ENCODE assay signal across 1 cellular context in genomic region chr20:348972-349841, GRCh38.
TF ChIP-seq lines count a peak whose summit lies in the region.

No MANE protein-coding gene starts in this region.

TF ChIP-seq in HepG2, 621 proteins besides CTCF, POLR2A, EP300 and RAD21 (continued from another document and continues in another):
- TF ChIP-seq USF2 (IDR thresholded peaks at IDR 0.05; ENCODE audit: low read depth, low read length) (no peak), USF2 (CRISPR knock-in tag; IDR thresholded peaks at IDR 0.05; ENCODE audit: borderline replicate concordance) (no peak), ZNF326 (CRISPR knock-in tag; IDR thresholded peaks at IDR 0.05; ENCODE audit: borderline replicate concordance) (0 out of 2 replicates have a peak, but pooled peaks have one; percentile 34), NCOA2 (CRISPR knock-in tag; IDR thresholded peaks at IDR 0.05) (no peak), PRDM4 (CRISPR knock-in tag; IDR thresholded peaks at IDR 0.05; ENCODE audit: borderline replicate concordance) (no peak), POLR2AphosphoS5 (IDR thresholded peaks at IDR 0.05; ENCODE audit: low read depth, low read length) (0 out of 2 replicates have a peak, but pooled peaks have one; percentile 27), YEATS4 (CRISPR knock-in tag; IDR thresholded peaks at IDR 0.05; ENCODE audit: borderline replicate concordance) (0 out of 2 replicates have a peak, but pooled peaks have one; percentile 39), NFE2L2 (IDR thresholded peaks at IDR 0.05; ENCODE audit: low read length) (no peak), ZNF552 (CRISPR knock-in tag; IDR thresholded peaks at IDR 0.05; ENCODE audit: borderline replicate concordance) (no peak), ZNF275 (CRISPR knock-in tag; IDR thresholded peaks at IDR 0.05; ENCODE audit: borderline replicate concordance) (0 out of 2 replicates have a peak, but pooled peaks have one; percentile 16), ZBTB3 (CRISPR knock-in tag; IDR thresholded peaks at IDR 0.05; ENCODE audit: borderline replicate concordance, low read depth) (0 out of 2 replicates have a peak, but pooled peaks have one; percentile 51), AHR (CRISPR knock-in tag; IDR thresholded peaks at IDR 0.05) (no peak), HCFC1 (IDR thresholded peaks at IDR 0.05; ENCODE audit: low read depth, low read length) (no peak), PREB (CRISPR knock-in tag; IDR thresholded peaks at IDR 0.05) (peak; percentile 54; the same call in 1 of the 2 replicates), ESRRA (CRISPR knock-in tag; IDR thresholded peaks at IDR 0.05; ENCODE audit: low read depth) (no peak; the same call in none of the 2 replicates), ZNF549 (CRISPR knock-in tag; IDR thresholded peaks at IDR 0.05) (no peak), SAP130 (CRISPR knock-in tag; IDR thresholded peaks at IDR 0.05; ENCODE audit: low read depth) (peak; percentile 80), ZNF383 (CRISPR knock-in tag; IDR thresholded peaks at IDR 0.05; ENCODE audit: borderline replicate concordance) (no peak), ZSCAN9 (CRISPR knock-in tag; IDR thresholded peaks at IDR 0.05; ENCODE audit: borderline replicate concordance) (peak; percentile 4; the same call in 1 of the 2 replicates), BCLAF1 (IDR thresholded peaks at IDR 0.05) (no peak), ZNF263 (CRISPR knock-in tag; IDR thresholded peaks at IDR 0.05) (0 out of 2 replicates have a peak, but pooled peaks have one; percentile 40), ZNF761 (CRISPR knock-in tag; conservative IDR thresholded peaks at IDR 0.05) (no peak), ATF1 (CRISPR knock-in tag; IDR thresholded peaks at IDR 0.05) (no peak), ATF4 (CRISPR knock-in tag; IDR thresholded peaks at IDR 0.05) (peak in 1 of 2 experiments; percentile 27; a peak in 1 of 4 replicates), ZNF550 (CRISPR knock-in tag; IDR thresholded peaks at IDR 0.05; ENCODE audit: borderline replicate concordance) (0 out of 2 replicates have a peak, but pooled peaks have one; percentile 81), ZNF605 (CRISPR knock-in tag; IDR thresholded peaks at IDR 0.05) (peak; percentile 23; the same call in 1 of the 2 replicates), TFDP1 (CRISPR knock-in tag; IDR thresholded peaks at IDR 0.05; ENCODE audit: borderline replicate concordance) (peak; percentile 26; the same call in 1 of the 2 replicates), SOX13 (IDR thresholded peaks at IDR 0.05) (no peak), SOX13 (CRISPR knock-in tag; conservative IDR thresholded peaks at IDR 0.05 in 1 of 2, IDR thresholded peaks at IDR 0.05 in 1 of 2) (peak in 1 of 2 experiments; percentile 46; a peak in 1 of 4 replicates), ZBTB21 (CRISPR knock-in tag; IDR thresholded peaks at IDR 0.05) (no peak), EED (CRISPR knock-in tag; IDR thresholded peaks at IDR 0.05) (no peak), ZBTB49 (CRISPR knock-in tag; IDR thresholded peaks at IDR 0.05; ENCODE audit: borderline replicate concordance) (no peak), KMT2A (CRISPR knock-in tag; IDR thresholded peaks at IDR 0.05) (peak; percentile 10; the same call in 1 of the 2 replicates), ZNF557 (CRISPR knock-in tag; IDR thresholded peaks at IDR 0.05) (0 out of 2 replicates have a peak, but pooled peaks have one; percentile 58), ZNF468 (CRISPR knock-in tag; IDR thresholded peaks at IDR 0.05) (no peak), SOX6 (IDR thresholded peaks at IDR 0.05) (no peak), SOX6 (CRISPR knock-in tag; IDR thresholded peaks at IDR 0.05) (peak; percentile 25; the same call in 1 of the 2 replicates), ZNF503 (CRISPR knock-in tag; IDR thresholded peaks at IDR 0.05) (0 out of 2 replicates have a peak, but pooled peaks have one; percentile 56), SP2 (CRISPR knock-in tag; IDR thresholded peaks at IDR 0.05) (no peak), DRAP1 (CRISPR knock-in tag; IDR thresholded peaks at IDR 0.05) (peak; percentile 51; the same call in 1 of the 2 replicates), ZNF205 (CRISPR knock-in tag; IDR thresholded peaks at IDR 0.05) (peak; percentile 41; the same call in 1 of the 2 replicates), FOXC1 (CRISPR knock-in tag; IDR thresholded peaks at IDR 0.05; ENCODE audit: borderline replicate concordance) (peak; percentile 74), MEF2D (CRISPR knock-in tag; IDR thresholded peaks at IDR 0.05) (peak; percentile 66), GABPA (IDR thresholded peaks at IDR 0.05; ENCODE audit: low read depth, low read length) (0 out of 2 replicates have a peak, but pooled peaks have one; percentile 27), GABPA (CRISPR knock-in tag; IDR thresholded peaks at IDR 0.05; ENCODE audit: low read depth) (peak; percentile 68), ZNF839 (CRISPR knock-in tag; IDR thresholded peaks at IDR 0.05; ENCODE audit: borderline replicate concordance) (0 out of 2 replicates have a peak, but pooled peaks have one; percentile 57), ZNF691 (CRISPR knock-in tag; IDR thresholded peaks at IDR 0.05; ENCODE audit: borderline replicate concordance, low read depth) (peak; percentile 90; the same call in 1 of the 2 replicates)
